ENCODE assay signal across 9 cellular contexts in the genomic region with DNA sequence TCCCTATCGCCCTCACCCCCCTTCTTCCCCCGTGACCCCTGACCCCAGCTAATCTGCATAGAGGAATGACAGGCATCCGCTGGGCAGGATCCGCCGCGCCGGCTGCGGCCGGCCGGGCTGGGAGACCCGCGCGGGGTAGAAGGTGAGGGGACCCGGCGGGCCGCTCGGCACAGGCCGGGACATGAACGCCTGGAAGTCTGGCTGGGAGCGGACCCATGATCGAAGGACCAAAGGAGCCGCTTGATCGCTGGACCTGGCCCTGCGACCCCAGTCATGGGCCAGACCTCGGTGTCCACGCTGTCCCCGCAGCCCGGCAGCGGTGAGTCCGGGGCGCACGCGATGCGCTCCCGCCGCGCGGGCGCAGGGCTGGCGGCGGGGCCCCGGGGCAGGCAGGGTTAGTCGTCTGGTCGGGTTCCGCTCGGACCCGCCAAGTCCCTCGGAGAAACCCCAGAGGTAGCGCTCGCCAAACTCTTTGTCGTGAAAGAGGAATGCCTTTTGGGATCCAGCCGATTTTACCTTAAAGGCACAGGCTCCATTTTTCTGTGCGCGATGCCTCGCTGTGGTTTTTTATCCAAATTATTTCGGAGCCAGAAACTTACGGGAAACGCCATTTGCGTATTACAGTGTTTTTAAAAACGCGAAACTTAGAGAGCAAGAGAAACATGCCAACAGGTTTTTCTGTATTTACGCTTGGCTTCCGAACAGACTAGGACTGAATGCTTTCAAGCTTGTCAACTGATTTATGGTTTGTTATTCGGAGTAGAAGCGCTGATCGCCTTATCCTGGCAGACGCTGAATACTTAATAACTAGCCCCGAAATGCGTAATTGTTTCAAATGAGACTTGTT. TPM values are rescaled to one million over a fixed set of nuclear protein-coding genes. Genes with fewer than 3 reads are reported as not detected.
DNase-seq lines count a peak whose midpoint lies in the region; ATAC-seq and TF ChIP-seq lines count a peak whose summit lies in the region.
"Had no signal": no experiment of that assay in that cellular context is flagged by ENCODE, and none has a peak within 500 bp of the region (broad histone marks: within the 10 kb centered on the region; RNA-seq: fewer than 3 reads in every experiment).

TSS of gene PHACTR2 (plus strand) at position 75 of the 847 bp plus-strand sequence. CDS start at position 274, 199 bp downstream.

- peaks cover 55% of the 10 kb centered on the region for H3K4me1 Mint-ChIP-seq in endodermal cell

- H3K27me3 Mint-ChIP-seq in endodermal cell (ENCODE audit: insufficient read depth): no peaks in the 10 kb centered on the region

- H3K9me3 Mint-ChIP-seq in endodermal cell: peaks cover 13% of the 10 kb centered on the region

- H3K27ac ChIP-seq in endodermal cell (ENCODE audit: low read depth, low read length): peak within 1 kb of the TSS; percentile 83
- H3K27ac ChIP-seq in lower lobe of right lung: peak within 1 kb of the TSS; percentile 95

- H3K9ac ChIP-seq in endodermal cell (ENCODE audit: extremely low read depth, low read length, poor library complexity, severe bottlenecking): peak within 1 kb of the TSS; percentile 82

- H3K36me3 Mint-ChIP-seq in endodermal cell (ENCODE audit: low read depth): peaks cover 19% of the 10 kb centered on the region

- intact Hi-C loops in lower lobe of right lung (cut with DNase I): no loop called here

- 0% methylated on average over 29 to 69 of the region's 69 CpGs for WGBS in endodermal cell (ENCODE audit: insufficient coverage in 1 of 2, insufficient read length in 1 of 2), 2 experiments

- peaks cover 16% of the 10 kb centered on the region for H3K36me3 ChIP-seq in endodermal cell (ENCODE audit: control insufficient read depth, insufficient read depth, low read length)
- no peaks in the 10 kb centered on the region for H3K36me3 ChIP-seq in lower lobe of right lung

- DNase-seq in NCI-H2171 treated with DMSO at 0.1 percent for 48 hours (lab: John Stamatoyannopoulos, UW) (peak; percentile 5), NCI-H2171 (lab: John Stamatoyannopoulos, UW) (no peak), NCI-H226 (peak; percentile 62), endodermal cell (peak; percentile 94), lower lobe of right lung (peak; percentile 82)
- DNase-seq in activated CD8-positive, alpha-beta memory T cell treated with anti-CD3 and anti-CD28 coated beads for 24 hours: peak; percentile 76
- DNase-seq in stimulated activated CD4-positive, alpha-beta T cell treated with anti-CD3 and anti-CD28 coated beads, Interleukin-4, amount 100 ng/mL, for 48 hours (ENCODE audit: low read depth in 2 of 2): peak; percentile 42 to 51
- DNase-seq: DND-41 had no signal

- TF ChIP-seq CTCF in endodermal cell (conservative IDR thresholded peaks at IDR 0.05) (no peak), lower lobe of right lung (IDR thresholded peaks at IDR 0.05) (no peak)

- no peaks in the 10 kb centered on the region for H3K27me3 ChIP-seq in endodermal cell (ENCODE audit: control insufficient read depth, insufficient read depth, low read length, poor library complexity, severe bottlenecking)
- H3K27me3 ChIP-seq in lower lobe of right lung (ENCODE audit: low read depth): no peaks in the 10 kb centered on the region

- H3K4me1 ChIP-seq in endodermal cell (ENCODE audit: control insufficient read depth, insufficient read depth, low read length): peaks cover 21% of the 10 kb centered on the region
- H3K4me1 ChIP-seq in lower lobe of right lung: peaks cover 44% of the 10 kb centered on the region

- H3K27ac Mint-ChIP-seq in endodermal cell: peak within 1 kb of the TSS; percentile 86

- peak within 1 kb of the TSS; percentile 83 for H3K4me3 Mint-ChIP-seq in endodermal cell

- H3K4me3 ChIP-seq in endodermal cell (ENCODE audit: low read length) (peak within 1 kb of the TSS; percentile 93), lower lobe of right lung (peak within 1 kb of the TSS; percentile 88)

- H3K9me3 ChIP-seq in endodermal cell (ENCODE audit: control insufficient read depth, low read length) (peaks cover 16% of the 10 kb centered on the region), lower lobe of right lung (peaks cover 8% of the 10 kb centered on the region)

- ATAC-seq in lower lobe of right lung (peak; percentile 95 to 96), GM18868 (IDR thresholded peaks at IDR 0.05; ENCODE audit: unreplicated experiment) (no peak)

RNA-seq across cellular contexts. Expression of gene PHACTR2, which starts in this region (rescaled TPM):
- total RNA-seq in endodermal cell (100 to 1,000 TPM; 164 to 222 TPM), lower lobe of right lung (115 TPM)
- 42.0 TPM for polyA plus RNA-seq in endodermal cell (2013, experiment 1 of 2)
- polyA plus RNA-seq in endodermal cell (2013, experiment 2 of 2): 48.6 TPM
